ENCODE assay signal across 19 cellular contexts in the genomic region with DNA sequence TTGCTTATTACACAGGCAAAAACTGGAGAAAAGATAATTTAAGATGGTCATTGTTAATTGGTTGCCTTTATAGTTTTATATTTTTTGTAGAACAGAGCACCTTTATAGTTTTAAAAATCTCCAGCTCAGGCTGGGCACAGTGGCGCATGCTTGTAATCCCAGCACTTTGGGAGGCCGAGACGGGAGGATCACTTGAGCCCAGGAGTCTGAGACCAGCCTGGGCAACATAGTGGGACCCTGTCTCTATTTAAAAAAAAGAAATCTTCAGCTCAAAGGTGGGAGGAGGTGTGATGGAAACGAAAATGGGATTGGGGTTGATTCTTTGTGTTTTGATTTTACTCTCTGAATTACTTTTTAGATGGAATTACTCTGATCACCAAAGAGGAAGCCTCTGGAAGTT.
DNase-seq lines count a peak whose midpoint lies in the region; ATAC-seq and TF ChIP-seq lines count a peak whose summit lies in the region.
"Had no signal": no experiment of that assay in that cellular context is flagged by ENCODE, and none has a peak within 500 bp of the region (broad histone marks: within the 10 kb centered on the region; RNA-seq: fewer than 3 reads in every experiment).

No MANE protein-coding gene starts in this region.

- peaks cover 17% of the 10 kb centered on the region for H3K4me1 ChIP-seq in ACC112 (ENCODE audit: control insufficient read depth, insufficient read depth, low read length, unreplicated experiment)
- H3K4me1 ChIP-seq in CD4-positive, CD25-positive, alpha-beta regulatory T cell (ENCODE audit: control insufficient read depth, insufficient read depth, low read length, poor library complexity, severe bottlenecking) = peaks cover 2% of the 10 kb centered on the region
- no peaks in the 10 kb centered on the region for H3K4me1 ChIP-seq in endodermal cell (ENCODE audit: control insufficient read depth, insufficient read depth, low read length)
- peaks cover 6% of the 10 kb centered on the region for H3K4me1 ChIP-seq in OCI-LY7 (ENCODE audit: insufficient read depth, low read length, poor library complexity, severe bottlenecking)
- H3K4me1 ChIP-seq: body of pancreas, pancreas had no signal

- BruUV-seq in OCI-LY7 (replicated peaks; lab: Mats Ljungman, UMichigan) = no TSS peak

- no peaks in the 10 kb centered on the region for H3K9me3 Mint-ChIP-seq in CD4-positive, CD25-positive, alpha-beta regulatory T cell
- H3K9me3 Mint-ChIP-seq in activated CD4-positive, alpha-beta memory T cell treated with anti-CD3 and anti-CD28 coated beads, Interleukin-2, amount 10 ng/mL, durations not matched to agents 7 days and 5 days = no peaks in the 10 kb centered on the region
- H3K9me3 Mint-ChIP-seq in endodermal cell = no peaks in the 10 kb centered on the region
- H3K9me3 Mint-ChIP-seq: nephron had no signal

- no peak for DNase-seq in CD4-positive, CD25-positive, alpha-beta regulatory T cell
- no peak for DNase-seq in activated CD4-positive, alpha-beta memory T cell treated with anti-CD3 and anti-CD28 coated beads, Interleukin-2, amount 10 ng/mL, durations not matched to agents 7 days and 5 days
- DNase-seq in endodermal cell (no peak), NCI-H1092 (lab: John Stamatoyannopoulos, UW) (no peak), NCI-H187 (lab: John Stamatoyannopoulos, UW) (no peak), OCI-LY7 (ENCODE audit: low spot score) (no peak)
- DNase-seq: activated naive CD4-positive, alpha-beta T cell treated with Interleukin-2 at 50 U/mL for 16 hours; body of pancreas; H7; KG1; left colon; NCI-H2029 treated with DMSO at 0.1 percent for 48 hours; NCI-H446; pancreas had no signal

- no peak overlapping the region for H3K4me2 ChIP-seq in OCI-LY7 (ENCODE audit: low read length)

- H3K4me3 ChIP-seq in ACC112 (ENCODE audit: low read depth, low read length) (no peak overlapping the region), endodermal cell (ENCODE audit: low read length) (no peak overlapping the region), OCI-LY7 (ENCODE audit: low read depth, low read length, poor library complexity, severe bottlenecking) (no peak overlapping the region)
- no peak overlapping the region for H3K4me3 ChIP-seq in CD4-positive, CD25-positive, alpha-beta regulatory T cell (ENCODE audit: low read depth, low read length)
- H3K4me3 ChIP-seq: body of pancreas, pancreas, tibial nerve had no signal

- H3K27ac ChIP-seq in ACC112 (ENCODE audit: low read depth, low read length) = peak overlapping the region; percentile 63
- H3K27ac ChIP-seq in CD4-positive, CD25-positive, alpha-beta regulatory T cell (ENCODE audit: insufficient read depth, low read length, poor library complexity, severe bottlenecking) = no peak overlapping the region
- no peak overlapping the region for H3K27ac ChIP-seq in endodermal cell (ENCODE audit: low read depth, low read length)
- H3K27ac ChIP-seq in OCI-LY7 (ENCODE audit: low read depth, low read length, poor library complexity, severe bottlenecking) = no peak overlapping the region
- H3K27ac ChIP-seq: body of pancreas, pancreas had no signal

- H3K4me3 Mint-ChIP-seq in CD4-positive, CD25-positive, alpha-beta regulatory T cell = no peak overlapping the region
- H3K4me3 Mint-ChIP-seq in activated CD4-positive, alpha-beta memory T cell treated with anti-CD3 and anti-CD28 coated beads, Interleukin-2, amount 10 ng/mL, durations not matched to agents 7 days and 5 days = no peak overlapping the region
- H3K4me3 Mint-ChIP-seq in endodermal cell = no peak overlapping the region
- H3K4me3 Mint-ChIP-seq: nephron had no signal

- H3K79me2 ChIP-seq in ACC112 (ENCODE audit: control insufficient read depth, insufficient read depth, low read length, unreplicated experiment) (peaks cover 6% of the 10 kb centered on the region), OCI-LY7 (ENCODE audit: insufficient read depth, low read depth, low read length) (0 out of 2 replicates have a peak, but pooled peaks cover 9% of the 10 kb centered on the region)

- H3K27me3 Mint-ChIP-seq in CD4-positive, CD25-positive, alpha-beta regulatory T cell = no peaks in the 10 kb centered on the region
- H3K27me3 Mint-ChIP-seq in activated CD4-positive, alpha-beta memory T cell treated with anti-CD3 and anti-CD28 coated beads, Interleukin-2, amount 10 ng/mL, durations not matched to agents 7 days and 5 days = no peaks in the 10 kb centered on the region
- H3K27me3 Mint-ChIP-seq in endodermal cell (ENCODE audit: insufficient read depth) = no peaks in the 10 kb centered on the region

- H3K27me3 ChIP-seq in ACC112 (ENCODE audit: insufficient read depth, low read length) (no peaks in the 10 kb centered on the region), endodermal cell (ENCODE audit: control insufficient read depth, insufficient read depth, low read length, poor library complexity, severe bottlenecking) (no peaks in the 10 kb centered on the region)
- no peaks in the 10 kb centered on the region for H3K27me3 ChIP-seq in CD4-positive, CD25-positive, alpha-beta regulatory T cell (ENCODE audit: control insufficient read depth, insufficient read depth, low read length)
- H3K27me3 ChIP-seq: body of pancreas, pancreas, tibial nerve had no signal

- H3K36me3 ChIP-seq in ACC112 (ENCODE audit: insufficient read depth, low read length) (peaks cover 52% of the 10 kb centered on the region), endodermal cell (ENCODE audit: control insufficient read depth, insufficient read depth, low read length) (peaks cover 95% of the 10 kb centered on the region), OCI-LY7 (ENCODE audit: insufficient read depth, low read length) (peaks cover 96% of the 10 kb centered on the region)
- H3K36me3 ChIP-seq in CD4-positive, CD25-positive, alpha-beta regulatory T cell (ENCODE audit: control insufficient read depth, insufficient read depth, low read length) = peaks cover 89% of the 10 kb centered on the region

- no peak overlapping the region for H3K9ac ChIP-seq in endodermal cell (ENCODE audit: extremely low read depth, low read length, poor library complexity, severe bottlenecking)

- H3K4me1 Mint-ChIP-seq in CD4-positive, CD25-positive, alpha-beta regulatory T cell = peaks cover 26 to 46% (median 37%) of the 10 kb centered on the region in 4 donors
- H3K4me1 Mint-ChIP-seq in activated CD4-positive, alpha-beta memory T cell treated with anti-CD3 and anti-CD28 coated beads, Interleukin-2, amount 10 ng/mL, durations not matched to agents 7 days and 5 days = peaks cover 58% of the 10 kb centered on the region
- H3K4me1 Mint-ChIP-seq in endodermal cell = peaks cover 5% of the 10 kb centered on the region
- H3K4me1 Mint-ChIP-seq: nephron had no signal

- CTCF ChIA-PET in activated CD4-positive, alpha-beta memory T cell treated with anti-CD3 and anti-CD28 coated beads, Interleukin-2, amount 10 ng/mL, durations not matched to agents 7 days and 5 days (lab: Charles Lee) = interaction anchor here (1.0 to 1.6 kb wide), 4 partner anchors 21 to 262 kb away, joined by 3 to 6 read pairs (median 4); no protein-coding TSS in a partner anchor
- CTCF ChIA-PET in OCI-LY7 (lab: Charles Lee; ENCODE audit: unreplicated experiment) = no interaction called here

- H3K27ac Mint-ChIP-seq in CD4-positive, CD25-positive, alpha-beta regulatory T cell = peak overlapping the region in 2 of 3 donors; percentile 42 to 62
- H3K27ac Mint-ChIP-seq in activated CD4-positive, alpha-beta memory T cell treated with anti-CD3 and anti-CD28 coated beads, Interleukin-2, amount 10 ng/mL, durations not matched to agents 7 days and 5 days = peak overlapping the region; percentile 67
- H3K27ac Mint-ChIP-seq in endodermal cell = peak overlapping the region; percentile 42
- H3K27ac Mint-ChIP-seq: nephron had no signal

- intact Hi-C loops in OCI-LY7 (cut with micrococcal nuclease; ENCODE audit: unreplicated experiment) = no loop called here

- H2AFZ ChIP-seq in ACC112 (ENCODE audit: low read length, unreplicated experiment) (no peak overlapping the region), OCI-LY7 (ENCODE audit: low read length) (no peak overlapping the region)

- no peaks in the 10 kb centered on the region for H3K9me2 ChIP-seq in OCI-LY7 (ENCODE audit: insufficient read depth, low read length)

- ATAC-seq in CD4-positive, CD25-positive, alpha-beta regulatory T cell (ENCODE audit: low read depth in 2 of 2) = no peak
- ATAC-seq: body of pancreas, left colon, Panc1, pancreas, sciatic nerve had no signal

- POLR2A ChIA-PET in activated CD4-positive, alpha-beta memory T cell treated with anti-CD3 and anti-CD28 coated beads, Interleukin-2, amount 10 ng/mL, durations not matched to agents 7 days and 5 days (lab: Charles Lee) = interaction anchor here (1.1 to 1.5 kb wide), 3 partner anchors 52 to 85 kb away, joined by 3 to 4 read pairs (median 3); no protein-coding TSS in a partner anchor
- POLR2A ChIA-PET in OCI-LY7 (lab: Charles Lee) = interaction anchor here (0.6 to 1.5 kb wide), 6 partner anchors 10 to 1227 kb away, joined by 3 to 5 read pairs (median 3); no protein-coding TSS in a partner anchor

- TF ChIP-seq CTCF in endodermal cell (conservative IDR thresholded peaks at IDR 0.05) = no peak
- no peak for TF ChIP-seq CTCF in OCI-LY7 (conservative IDR thresholded peaks at IDR 0.05; ENCODE audit: low read length)

- H3K9me3 ChIP-seq in CD4-positive, CD25-positive, alpha-beta regulatory T cell (ENCODE audit: control insufficient read depth in 2 of 2, low read length in 2 of 2) = no peaks in the 10 kb centered on the region
- no peaks in the 10 kb centered on the region for H3K9me3 ChIP-seq in endodermal cell (ENCODE audit: control insufficient read depth, low read length)
- no peaks in the 10 kb centered on the region for H3K9me3 ChIP-seq in OCI-LY7 (ENCODE audit: low read length)
- H3K9me3 ChIP-seq: body of pancreas, pancreas, tibial nerve had no signal

- 0 out of 2 replicates have a peak, but pooled peaks cover under 1% of the 10 kb centered on the region for H4K20me1 ChIP-seq in OCI-LY7 (ENCODE audit: insufficient read depth, low read length)

- 81 to 83% methylated on average over 1 to 4 of the region's 4 CpGs for WGBS in endodermal cell (ENCODE audit: insufficient coverage in 1 of 2, insufficient read length in 1 of 2), 2 experiments

- H3K36me3 Mint-ChIP-seq in CD4-positive, CD25-positive, alpha-beta regulatory T cell = peaks cover 69% of the 10 kb centered on the region
- peaks cover 84% of the 10 kb centered on the region for H3K36me3 Mint-ChIP-seq in activated CD4-positive, alpha-beta memory T cell treated with anti-CD3 and anti-CD28 coated beads, Interleukin-2, amount 10 ng/mL, durations not matched to agents 7 days and 5 days (ENCODE audit: low read depth)
- H3K36me3 Mint-ChIP-seq in endodermal cell (ENCODE audit: low read depth) = peaks cover 80% of the 10 kb centered on the region
